Comparison of ENCODE assay signal across 1 cellular context in the genomic region with DNA sequence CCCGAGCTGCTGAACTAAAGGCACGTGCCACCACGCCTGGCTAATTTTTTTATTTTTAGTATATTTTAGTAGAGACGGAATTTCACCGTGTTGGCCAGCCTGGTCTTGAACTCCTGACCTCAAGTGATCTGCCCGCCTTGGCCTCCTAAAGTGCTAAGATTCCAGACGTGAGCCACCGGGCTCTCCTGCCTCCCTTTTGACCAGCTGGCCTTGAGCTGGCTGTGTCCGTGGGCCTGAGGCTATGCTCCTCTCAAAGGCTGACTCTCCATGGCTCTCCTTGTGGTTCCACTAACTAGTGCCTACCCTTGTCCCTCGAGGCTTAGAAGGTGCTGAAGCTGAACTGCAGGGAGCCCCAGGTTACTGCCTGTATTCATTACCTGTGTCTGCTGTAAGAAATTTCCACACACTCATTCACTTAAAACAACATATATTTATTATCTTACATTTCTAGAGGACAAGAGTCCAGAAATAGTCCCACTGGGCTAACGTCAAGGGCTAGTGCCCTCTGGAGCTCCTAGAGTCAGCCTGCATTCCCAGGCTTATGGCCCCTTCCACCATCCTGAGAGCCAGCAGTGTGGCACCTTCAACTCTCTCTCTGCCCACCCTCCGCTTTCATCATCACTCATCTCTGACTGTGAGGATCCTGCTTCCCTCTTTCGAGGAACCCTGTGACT.
TF ChIP-seq lines count a peak whose summit lies in the region.

No MANE protein-coding gene starts in this region.

TF ChIP-seq in A549, 52 proteins besides CTCF, POLR2A, EP300 and RAD21:
- TF ChIP-seq, protein P1, sequence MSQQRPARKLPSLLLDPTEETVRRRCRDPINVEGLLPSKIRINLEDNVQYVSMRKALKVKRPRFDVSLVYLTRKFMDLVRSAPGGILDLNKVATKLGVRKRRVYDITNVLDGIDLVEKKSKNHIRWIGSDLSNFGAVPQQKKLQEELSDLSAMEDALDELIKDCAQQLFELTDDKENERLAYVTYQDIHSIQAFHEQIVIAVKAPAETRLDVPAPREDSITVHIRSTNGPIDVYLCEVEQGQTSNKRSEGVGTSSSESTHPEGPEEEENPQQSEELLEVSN (IDR thresholded peaks at IDR 0.05; ENCODE audit: borderline replicate concordance, low read depth) = no peak
